12 cellular contexts compared by ENCODE assay signal in genomic region chr22:27850000-27850465, GRCh38. TPM values are rescaled to one million over a fixed set of nuclear protein-coding genes. Genes with fewer than 3 reads are reported as not detected.
DNase-seq lines count a peak whose midpoint lies in the region; ATAC-seq, FAIRE-seq and TF ChIP-seq lines count a peak whose summit lies in the region.
"Had no signal": no experiment of that assay in that cellular context is flagged by ENCODE, and none has a peak within 500 bp of the region (broad histone marks: within the 10 kb centered on the region; RNA-seq: fewer than 3 reads in every experiment).

No MANE protein-coding gene starts in this region.

- no peak overlapping the region for H2AFZ ChIP-seq in H1 (ENCODE audit: low read length)

- H3K18ac ChIP-seq in H1 (ENCODE audit: extremely low read depth, low read length): peak overlapping the region; percentile 24; the same call in 1 of the 2 replicates

- peak overlapping the region; percentile 31 for H2BK120ac ChIP-seq in H1 (replicated peaks; ENCODE audit: low read depth, low read length)

- WGBS in H1 (ENCODE audit: extremely low coverage in 1 of 2, insufficient coverage in 1 of 2, insufficient read length in 1 of 2, insufficient replicate concordance in 2 of 2, low coverage in 1 of 2, low lambda C conversion rate in 2 of 2, missing lambda C conversion rate in 1 of 2), 2 experiments: 70% methylated on average over 6 of the region's 6 CpGs; no CpG with 5 or more reads in 1 of the 2 experiments
- 18% methylated on average over 6 of the region's 6 CpGs for WGBS in right lobe of liver (ENCODE audit: insufficient coverage, low coverage, low lambda C conversion rate, missing lambda C conversion rate)

- no peak for TF ChIP-seq POLR2A in H1 (IDR thresholded peaks at IDR 0.05; ENCODE audit: control extremely low read depth in 1 of 2, low read depth in 2 of 2, low read length in 2 of 2)
- TF ChIP-seq POLR2A in right lobe of liver (IDR thresholded peaks at IDR 0.05): no peak

- peak overlapping the region; percentile 1 to 53; a peak in 1 of 4 replicates for H3K4me2 ChIP-seq in H1 (ENCODE audit: insufficient read depth in 1 of 2, low read depth in 2 of 2, low read length in 2 of 2)

- H3K9me3 ChIP-seq in H1 (ENCODE audit: insufficient read depth in 2 of 2, low read depth in 1 of 2, low read length in 1 of 2): no peaks in the 10 kb centered on the region
- no peaks in the 10 kb centered on the region for H3K9me3 ChIP-seq in right lobe of liver
- no peaks in the 10 kb centered on the region for H3K9me3 ChIP-seq in stomach smooth muscle (ENCODE audit: control insufficient read depth in 2 of 2, low read length in 2 of 2)
- H3K9me3 ChIP-seq: Caco-2, SJSA1 had no signal

- H4K20me1 ChIP-seq in H1 (replicated peaks in 1 of 2; ENCODE audit: control insufficient read depth in 1 of 2, insufficient read depth in 2 of 2, low read length in 2 of 2): peaks cover 0 to 1% of the 10 kb centered on the region in 2 experiments

- H2BK20ac ChIP-seq in H1 (ENCODE audit: low read length): no peak overlapping the region

- no peaks in the 10 kb centered on the region for H3K79me2 ChIP-seq in H1 (ENCODE audit: control insufficient read depth in 1 of 2, insufficient read depth in 2 of 2, low read length in 2 of 2)

- no peak overlapping the region for H4K8ac ChIP-seq in H1 (ENCODE audit: extremely low read depth, insufficient read depth, low read length)

- peak; percentile 77 for FAIRE-seq in H1 (lab: Jason Lieb, UNC)

- DNase-seq in H1 (ENCODE audit: low read depth in 1 of 2, low spot score in 2 of 2): peak in 1 of 2 experiments; percentile 42
- peak; percentile 38 to 90 (median 81) for DNase-seq in right lobe of liver
- no peak for DNase-seq in NCI-H526 treated with DMSO at 0.1 percent for 48 hours (lab: John Stamatoyannopoulos, UW)
- DNase-seq in hippocampal formation (lab: John Stamatoyannopoulos, UW): no peak
- DNase-seq in SIG-M5 treated with dmso at 0.1 percent for 504 hours (lab: John Stamatoyannopoulos, UW; ENCODE audit: unreplicated experiment): no peak
- DNase-seq: Caco-2, NCI-H510A had no signal

- H3K9ac ChIP-seq in H1 (replicated peaks in 1 of 4; ENCODE audit: extremely low read depth in 1 of 4, low read depth in 3 of 4, low read length in 3 of 4): no peak overlapping the region; a peak in 3 of 7 replicates
- H3K9ac ChIP-seq in stomach smooth muscle (ENCODE audit: low read length in 2 of 2): peak overlapping the region in 1 of 2 donors; percentile 22

- no peaks in the 10 kb centered on the region; the same call in 1 of the 2 replicates for H3K79me1 ChIP-seq in H1 (ENCODE audit: low read depth, low read length)

- no peak for TF ChIP-seq CTCF in VCaP (conservative IDR thresholded peaks at IDR 0.05)
- TF ChIP-seq CTCF in H1 (IDR thresholded peaks at IDR 0.05; ENCODE audit: control extremely low read depth in 1 of 3, insufficient read depth in 1 of 3, low read depth in 1 of 3, low read length in 3 of 3): no peak
- no peak for TF ChIP-seq CTCF in right lobe of liver (IDR thresholded peaks at IDR 0.05)

- peak; percentile 76 to 93 (median 92) for ATAC-seq in right lobe of liver
- ATAC-seq in GM19397 (IDR thresholded peaks at IDR 0.05; ENCODE audit: unreplicated experiment): no peak
- ATAC-seq: HCT116 had no signal

- no peak for TF ChIP-seq EP300 in H1 (IDR thresholded peaks at IDR 0.05; ENCODE audit: borderline replicate concordance in 1 of 2, low read depth in 2 of 2, low read length in 2 of 2)

- H3K4me1 ChIP-seq in H1 (replicated peaks in 1 of 4; ENCODE audit: control insufficient read depth in 3 of 4, insufficient read depth in 4 of 4, low read length in 3 of 4) (peaks cover 7 to 21% (median 17%) of the 10 kb centered on the region in 4 experiments), right lobe of liver (peaks cover 0 to 21% (median 9%) of the 10 kb centered on the region in 4 donors), stomach smooth muscle (ENCODE audit: control insufficient read depth, insufficient read depth, low read length) (peaks cover 17% of the 10 kb centered on the region)
- H3K4me1 ChIP-seq: Caco-2 had no signal

- POLR2A ChIA-PET in H1 (lab: Charles Lee; ENCODE audit: partially characterized antibody): interaction anchor here (0.9 to 1.5 kb wide), 2 partner anchors 10 to 37 kb away, joined by 3 to 5 read pairs; no protein-coding TSS in a partner anchor

- H4K5ac ChIP-seq in H1 (ENCODE audit: insufficient read length, low read depth, low read length): no peak overlapping the region

- no peak overlapping the region for H3K56ac ChIP-seq in H1 (replicated peaks; ENCODE audit: insufficient read length, low read depth, low read length)

- H3K4me3 ChIP-seq in H1 (ENCODE audit: extremely low read depth in 1 of 4, insufficient read depth in 2 of 4, low read depth in 3 of 4, low read length in 4 of 4): no peak overlapping the region
- no peak overlapping the region for H3K4me3 ChIP-seq in right lobe of liver
- H3K4me3 ChIP-seq in stomach smooth muscle (ENCODE audit: low read length in 2 of 2): no peak overlapping the region
- H3K4me3 ChIP-seq: SJSA1 had no signal

- no peaks in the 10 kb centered on the region for H3K27me3 ChIP-seq in H1 (replicated peaks in 1 of 4; ENCODE audit: control insufficient read depth in 3 of 4, extremely low read depth in 1 of 4, insufficient read depth in 3 of 4, low read length in 3 of 4)
- no peaks in the 10 kb centered on the region for H3K27me3 ChIP-seq in right lobe of liver
- H3K27me3 ChIP-seq in stomach smooth muscle (ENCODE audit: control insufficient read depth in 1 of 2, insufficient read depth in 2 of 2, low read length in 2 of 2): no peaks in the 10 kb centered on the region
- H3K27me3 ChIP-seq: SJSA1 had no signal

- peak overlapping the region; percentile 76 for H3K27ac ChIP-seq in VCaP
- peak overlapping the region; percentile 59; the same call in 1 of the 2 replicates for H3K27ac ChIP-seq in H1 (ENCODE audit: low read depth, low read length)
- H3K27ac ChIP-seq in right lobe of liver: peak overlapping the region; percentile 0 to 80 (median 65)
- peak overlapping the region; percentile 53 for H3K27ac ChIP-seq in stomach smooth muscle (ENCODE audit: low read length)
- H3K27ac ChIP-seq: SJSA1 had no signal

- CTCF ChIA-PET in H1 (lab: Charles Lee; ENCODE audit: partially characterized antibody): interaction anchor here (0.9 to 1.7 kb wide), 4 partner anchors 25 to 37 kb away, joined by 3 to 8 read pairs (median 5); no protein-coding TSS in a partner anchor

- no peak overlapping the region for H2AK5ac ChIP-seq in H1 (ENCODE audit: low read depth, low read length)

- no peak overlapping the region for H3K4ac ChIP-seq in H1 (replicated peaks; ENCODE audit: insufficient read length, low read depth, low read length)

- intact Hi-C loops in right lobe of liver (cut with DNase I): no loop called here

- no peaks in the 10 kb centered on the region; the same call in 1 of the 2 replicates for H3K23me2 ChIP-seq in H1 (ENCODE audit: low read depth, low read length)

- no peak overlapping the region for H3K23ac ChIP-seq in H1 (ENCODE audit: insufficient read length)

- no peak for TF ChIP-seq RAD21 in H1 (IDR thresholded peaks at IDR 0.05 in 1 of 2, conservative IDR thresholded peaks at IDR 0.05 in 1 of 2; ENCODE audit: low read depth in 2 of 2, low read length in 2 of 2)

- 0 out of 2 replicates have a peak overlapping the region, but pooled peaks have one; percentile 45 for H2BK5ac ChIP-seq in H1 (ENCODE audit: low read depth, low read length)

- H3K36me3 ChIP-seq in H1 (ENCODE audit: control insufficient read depth in 2 of 4, insufficient read depth in 4 of 4, low read length in 3 of 4) (peaks cover 0 to 50% (median 12%) of the 10 kb centered on the region in 4 experiments; a peak in 7 of 8 replicates), right lobe of liver (peaks cover 0 to 27% (median 14%) of the 10 kb centered on the region in 4 donors), stomach smooth muscle (ENCODE audit: control insufficient read depth in 2 of 2, insufficient read depth in 2 of 2, low read length in 2 of 2) (peaks cover 18 to 29% of the 10 kb centered on the region in 2 donors)

- 0 out of 2 replicates have a peak overlapping the region, but pooled peaks have one; percentile 11 for H2BK12ac ChIP-seq in H1 (ENCODE audit: low read depth, low read length)

- H4K91ac ChIP-seq in H1 (replicated peaks; ENCODE audit: insufficient read length, low read length): peak overlapping the region; percentile 21

- H3K14ac ChIP-seq in H1 (ENCODE audit: insufficient read length): no peak overlapping the region

- H2BK15ac ChIP-seq in H1 (ENCODE audit: low read length): no peak overlapping the region

TF ChIP-seq in H1, 55 proteins besides CTCF, POLR2A, EP300 and RAD21:
- no peak for TF ChIP-seq RFX5 (IDR thresholded peaks at IDR 0.05; ENCODE audit: borderline replicate concordance, low read depth, low read length)
- TF ChIP-seq POU5F1 (IDR thresholded peaks at IDR 0.05; ENCODE audit: low read depth, low read length): no peak
- no peak for TF ChIP-seq TBP (IDR thresholded peaks at IDR 0.05; ENCODE audit: low read depth, low read length)
- TF ChIP-seq RBBP5 (IDR thresholded peaks at IDR 0.05; ENCODE audit: borderline replicate concordance, low read depth, low read length): no peak

RNA-seq across cellular contexts. Expression of gene MN1, which starts 48.5 kb away (rescaled TPM):
- 4.9 and 5.2 TPM in 2 replicates for total RNA-seq in H1 (2021; fragmentation: NEBNext Ultra II Directional; extraction: Animal tissue kit (Norgen Biotek cat#: 25700))
- polyA plus RNA-seq in H1 (2011; rRNA removed): 3.1 and 5.0 TPM in 2 replicates
- 2.5 TPM for polyA plus RNA-seq in H1 (2011; cell fraction: cytosol; rRNA removed)
- 5.9 TPM for polyA plus RNA-seq in H1 (2011; cell fraction: nucleus; rRNA removed)
- polyA plus RNA-seq in H1 (2012, experiment 1 of 2): 2.5 to 3.7 TPM (median 3.4 TPM) in 4 replicates
- 1.8 TPM for polyA plus RNA-seq in H1 (2012, experiment 2 of 2)
- polyA plus RNA-seq in H1 (2013, experiment 1 of 2): 2.8 TPM
- 3.1 TPM for polyA plus RNA-seq in H1 (2013, experiment 2 of 2)
- polyA minus RNA-seq in H1 (2011; rRNA and poly(A)+ RNA removed): 2.0 and 3.1 TPM in 2 replicates
- 5.6 TPM for polyA minus RNA-seq in H1 (2011; cell fraction: cytosol; rRNA and poly(A)+ RNA removed)
- polyA minus RNA-seq in H1 (2011; cell fraction: nucleus; rRNA and poly(A)+ RNA removed): 3.3 TPM
- total RNA-seq in right lobe of liver: under 1 TPM; 0.10 to 0.77 (median 0.46) TPM

Comparison
In these comparisons a context has a peak if more than half of its experiments do, and no peak if none do; other contexts are left out.
1. DNase-seq: peak in right lobe of liver (3 of 3); none in NCI-H526 treated with DMSO at 0.1 percent for 48 hours (single experiment), hippocampal formation (0 of 2) and SIG-M5 treated with dmso at 0.1 percent for 504 hours (single experiment).
2. Peak in every context shown above with its lines, with median percentiles within 50 percentile points of each other: H3K27ac ChIP-seq.